Comparison of ENCODE assay signal across 27 cellular contexts in genomic region chr5:41511241-41511640, GRCh38. TPM values are rescaled to one million over a fixed set of nuclear protein-coding genes. Genes with fewer than 3 reads are reported as not detected.
DNase-seq lines count a peak whose midpoint lies in the region; ATAC-seq, FAIRE-seq and TF ChIP-seq lines count a peak whose summit lies in the region.
"Had no signal": no experiment of that assay in that cellular context is flagged by ENCODE, and none has a peak within 500 bp of the region (broad histone marks: within the 10 kb centered on the region; RNA-seq: fewer than 3 reads in every experiment).

No MANE protein-coding gene starts in this region.

- H3K4me1 ChIP-seq in left ventricle myocardium inferior (peaks cover 27% of the 10 kb centered on the region), right cardiac atrium (ENCODE audit: control insufficient read depth, insufficient read depth, low read length) (no peaks in the 10 kb centered on the region), A673 (ENCODE audit: insufficient read depth, low read length, poor library complexity, severe bottlenecking) (peaks cover 6% of the 10 kb centered on the region)
- H3K4me1 ChIP-seq: adrenal gland, BLaER1, SJSA1, thyroid gland had no signal

- H3K4me3 Mint-ChIP-seq in WTC11, result peak overlapping the region; percentile 76
- H3K4me3 Mint-ChIP-seq in activated CD4-positive, alpha-beta T cell treated with anti-CD3 and anti-CD28 coated beads, Interleukin-2, amount 10 ng/mL, durations not matched to agents 24 days and 14 days, result no peak overlapping the region
- H3K4me3 Mint-ChIP-seq: activated CD4-positive, alpha-beta memory T cell treated with anti-CD3 and anti-CD28 coated beads for 36 hours had no signal

- no peaks in the 10 kb centered on the region for H3K36me3 Mint-ChIP-seq in WTC11
- no peaks in the 10 kb centered on the region for H3K36me3 Mint-ChIP-seq in activated CD4-positive, alpha-beta T cell treated with anti-CD3 and anti-CD28 coated beads, Interleukin-2, amount 10 ng/mL, durations not matched to agents 24 days and 14 days (ENCODE audit: low read depth)

- POLR2A ChIA-PET in WTC11 (lab: Charles Lee) (no interaction called here), A673 (lab: Charles Lee; ENCODE audit: low non-redundant PET) (no interaction called here)

- BruUV-seq in A673 (replicated peaks; lab: Mats Ljungman, UMichigan), result no TSS peak

- no peak overlapping the region for H3K27ac Mint-ChIP-seq in WTC11
- H3K27ac Mint-ChIP-seq in activated CD4-positive, alpha-beta T cell treated with anti-CD3 and anti-CD28 coated beads, Interleukin-2, amount 10 ng/mL, durations not matched to agents 24 days and 14 days, result no peak overlapping the region
- H3K27ac Mint-ChIP-seq: activated CD4-positive, alpha-beta memory T cell treated with anti-CD3 and anti-CD28 coated beads for 36 hours; activated T-cell treated with anti-CD3 and anti-CD28 coated beads, Interleukin-2, amount 50 U/mL, for 72 hours; HFFc6 had no signal

- CTCF ChIA-PET in WTC11 (lab: Charles Lee), result interaction anchor here (0.6 to 3.5 kb wide), 6 partner anchors 13 to 606 kb away, joined by 3 to 18 read pairs (median 8); no protein-coding TSS in a partner anchor
- CTCF ChIA-PET in A673 (lab: Charles Lee), result no interaction called here

- no peaks in the 10 kb centered on the region for H3K9me3 Mint-ChIP-seq in WTC11
- H3K9me3 Mint-ChIP-seq in activated CD4-positive, alpha-beta T cell treated with anti-CD3 and anti-CD28 coated beads, Interleukin-2, amount 10 ng/mL, durations not matched to agents 24 days and 14 days, result no peaks in the 10 kb centered on the region
- H3K9me3 Mint-ChIP-seq: activated CD4-positive, alpha-beta memory T cell treated with anti-CD3 and anti-CD28 coated beads for 36 hours; HFFc6 had no signal

- H3K27me3 ChIP-seq in left ventricle myocardium inferior (ENCODE audit: low read depth) (peaks cover 10% of the 10 kb centered on the region), right cardiac atrium (ENCODE audit: control insufficient read depth, insufficient read depth) (no peaks in the 10 kb centered on the region), A673 (replicated peaks; ENCODE audit: insufficient read depth, low read depth, low read length, poor library complexity) (peaks cover 13% of the 10 kb centered on the region)
- H3K27me3 ChIP-seq: adrenal gland, BLaER1, thyroid gland had no signal

- intact Hi-C loops in left ventricle myocardium inferior (cut with micrococcal nuclease), result loop anchor here (10.0 kb wide), 1 partner anchor 606 kb away; the partner anchor contains the start of gene C7
- intact Hi-C loops in Right ventricle myocardium inferior (cut with DNase I), result no loop called here
- intact Hi-C loops in right cardiac atrium (cut with DNase I), result loop anchor here in 2 of 4 donors (5.0 to 10.0 kb wide), 2 partner anchors 244 to 606 kb away; partner anchors contain the start of gene C7 (in 1 of the 2)
- intact Hi-C loops in activated CD4-positive, alpha-beta T cell treated with anti-CD3 and anti-CD28 coated beads, Interleukin-2, amount 10 ng/mL, durations not matched to agents 24 days and 14 days (cut with micrococcal nuclease), result no loop called here
- intact Hi-C loops in A673 (cut with micrococcal nuclease; ENCODE audit: unreplicated experiment), result no loop called here

- H3K9me3 ChIP-seq in left ventricle myocardium inferior (replicated peaks), result no peaks in the 10 kb centered on the region
- H3K9me3 ChIP-seq in right cardiac atrium (ENCODE audit: control insufficient read depth, low read length), result no peaks in the 10 kb centered on the region
- H3K9me3 ChIP-seq in A673 (ENCODE audit: low read depth, low read length, poor library complexity, severe bottlenecking), result no peaks in the 10 kb centered on the region
- H3K9me3 ChIP-seq: adrenal gland, gastrocnemius medialis, neutrophil, SJSA1, thyroid gland had no signal

- H3K27ac ChIP-seq in left ventricle myocardium inferior (replicated peaks), result peak overlapping the region; percentile 87
- H3K27ac ChIP-seq in right cardiac atrium (ENCODE audit: low read length), result peak overlapping the region; percentile 36
- no peak overlapping the region for H3K27ac ChIP-seq in A673 (ENCODE audit: low read depth, low read length, poor library complexity, severe bottlenecking)
- H3K27ac ChIP-seq: BLaER1, gastrocnemius medialis, neutrophil, SJSA1, thyroid gland had no signal

- DNase-seq in left ventricle myocardium inferior (no peak), Right ventricle myocardium inferior (ENCODE audit: missing footprints) (no peak), WTC11 (ENCODE audit: low spot score) (no peak), right cardiac atrium (no peak), urothelium cell line (ENCODE audit: low spot score) (no peak), AG20443 (ENCODE audit: low spot score) (no peak), A673 (ENCODE audit: low spot score) (no peak)
- DNase-seq in activated CD4-positive, alpha-beta T cell treated with anti-CD3 and anti-CD28 coated beads, Interleukin-2, amount 10 ng/mL, durations not matched to agents 24 days and 14 days, result no peak
- DNase-seq: ACHN; activated CD4-positive, alpha-beta memory T cell treated with anti-CD3 and anti-CD28 coated beads for 36 hours; activated naive CD4-positive, alpha-beta T cell; activated T-cell treated with anti-CD3 and anti-CD28 coated beads, Interleukin-2, amount 50 U/mL, for 72 hours; gastrocnemius medialis; HFFc6; stimulated activated CD4-positive, alpha-beta T cell treated with anti-CD3 and anti-CD28 coated beads, Interleukin-12 subunit alpha, Interleukin-12 subunit beta, amount 100 ng/mL, for 4 hours; stimulated activated CD4-positive, alpha-beta T cell treated with anti-CD3 and anti-CD28 coated beads, Interleukin-2, amount 100 ng/mL, for 48 hours; thyroid gland had no signal

- H3K36me3 ChIP-seq in left ventricle myocardium inferior, result no peaks in the 10 kb centered on the region
- H3K36me3 ChIP-seq in A673 (ENCODE audit: insufficient read depth, low read length, poor library complexity, severe bottlenecking), result no peaks in the 10 kb centered on the region
- H3K36me3 ChIP-seq: adrenal gland, BLaER1, gastrocnemius medialis, neutrophil, SJSA1, thyroid gland had no signal

- no peak for ATAC-seq in Right ventricle myocardium inferior
- ATAC-seq in WTC11, result no peak
- no peak for ATAC-seq in right cardiac atrium
- ATAC-seq: activated CD4-positive, CD25-positive, alpha-beta regulatory T cell treated with anti-CD3 and anti-CD28 coated beads, Interleukin-2, amount 50 U/mL, for 24 hours; activated T-cell treated with anti-CD3 and anti-CD28 coated beads, Interleukin-2, amount 50 U/mL, for 72 hours; gastrocnemius medialis had no signal

- H3K4me1 Mint-ChIP-seq in WTC11, result peaks cover 25% of the 10 kb centered on the region
- no peaks in the 10 kb centered on the region for H3K4me1 Mint-ChIP-seq in activated CD4-positive, alpha-beta T cell treated with anti-CD3 and anti-CD28 coated beads, Interleukin-2, amount 10 ng/mL, durations not matched to agents 24 days and 14 days

- peaks cover 39% of the 10 kb centered on the region for H3K27me3 Mint-ChIP-seq in WTC11 (ENCODE audit: low read depth)
- H3K27me3 Mint-ChIP-seq in activated CD4-positive, alpha-beta T cell treated with anti-CD3 and anti-CD28 coated beads, Interleukin-2, amount 10 ng/mL, durations not matched to agents 24 days and 14 days, result peaks cover 33% of the 10 kb centered on the region

- TF ChIP-seq CTCF in left ventricle myocardium inferior (IDR thresholded peaks at IDR 0.05; ENCODE audit: borderline replicate concordance), result no peak
- TF ChIP-seq CTCF in WTC11 (IDR thresholded peaks at IDR 0.05), result no peak
- no peak for TF ChIP-seq CTCF in A673 (conservative IDR thresholded peaks at IDR 0.05; ENCODE audit: low read depth, low read length)

- H3K4me3 ChIP-seq in left ventricle myocardium inferior (peak overlapping the region; percentile 81), right cardiac atrium (ENCODE audit: low read length) (peak overlapping the region; percentile 74), A673 (ENCODE audit: low read depth, low read length, poor library complexity, severe bottlenecking) (no peak overlapping the region)
- H3K4me3 ChIP-seq: BLaER1, SJSA1 had no signal

- WGBS in right cardiac atrium, result 63% methylated on average over 1 of the region's 1 CpG

- peak; percentile 73 for FAIRE-seq in urothelium cell line (lab: Jason Lieb, UNC)
- FAIRE-seq: endothelial cell of umbilical vein, GM12892, RCC 7860 had no signal

TF ChIP-seq in WTC11, 78 proteins besides CTCF, POLR2A, EP300 and RAD21 (continues in another document):
- no peak for TF ChIP-seq TCF7 (CRISPR knock-in tag; IDR thresholded peaks at IDR 0.05; ENCODE audit: low read depth)
- TF ChIP-seq SP1 (CRISPR knock-in tag; conservative IDR thresholded peaks at IDR 0.05), result no peak
- TF ChIP-seq AR (CRISPR knock-in tag; IDR thresholded peaks at IDR 0.05), result no peak
- TF ChIP-seq MYBL2 (CRISPR knock-in tag; IDR thresholded peaks at IDR 0.05), result no peak

RNA-seq across cellular contexts. Expression of gene PLCXD3, which starts 0.8 kb away (rescaled TPM):
- total RNA-seq in left ventricle myocardium inferior, result 73.1 TPM
- 76.6 TPM for total RNA-seq in Right ventricle myocardium inferior
- 0.04 to 0.07 TPM (median 0.07 TPM) in 3 replicates for total RNA-seq in WTC11 (2021)
- total RNA-seq in right cardiac atrium, result 10 to 100 TPM; 32.7 to 87.4 (median 62.3) TPM
- 36.2 TPM for polyA plus RNA-seq in right cardiac atrium
- not detected in 2 replicates for total RNA-seq in activated CD4-positive, alpha-beta T cell treated with anti-CD3 and anti-CD28 coated beads, Interleukin-2, amount 10 ng/mL, durations not matched to agents 24 days and 14 days
- 1.3 and 1.7 TPM in 2 replicates for total RNA-seq in A673 (2021)
- total RNA-seq: activated CD4-positive, alpha-beta memory T cell treated with anti-CD3 and anti-CD28 coated beads for 36 hours; activated T-cell treated with anti-CD3 and anti-CD28 coated beads, Interleukin-2, amount 50 U/mL, for 72 hours; chondrocyte; endothelial cell of umbilical vein; myocyte; SJSA1 had no signal
- polyA plus RNA-seq: endothelial cell of umbilical vein had no signal

Comparison
In these comparisons a context has a peak if more than half of its experiments do, and no peak if none do; other contexts are left out.
1. RNA of gene PLCXD3, which starts 0.8 kb away (total RNA-seq): 76.6 TPM in Right ventricle myocardium inferior (single experiment), 73.1 TPM in left ventricle myocardium inferior (single experiment) and 32.7 to 87.4 TPM in right cardiac atrium; 1.3 to 1.7 TPM in A673, 0.04 to 0.07 TPM in WTC11 and not detected in activated CD4-positive, alpha-beta T cell treated with anti-CD3 and anti-CD28 coated beads, Interleukin-2, amount 10 ng/mL, durations not matched to agents 24 days and 14 days; every median in the first group is over 10 times any median in the second.